In genomic region chr15:90234519-90234988, GRCh38 we compare ENCODE assay signal across 8 cellular contexts. TPM values are rescaled to one million over a fixed set of nuclear protein-coding genes. Genes with fewer than 3 reads are reported as not detected.
DNase-seq lines count a peak whose midpoint lies in the region; ATAC-seq and TF ChIP-seq lines count a peak whose summit lies in the region.

No MANE protein-coding gene starts in this region.

- peak overlapping the region; percentile 79 for H3K4me2 ChIP-seq in neural cell (ENCODE audit: low read length)

- H3K9me2 ChIP-seq in neural cell (ENCODE audit: insufficient read depth, low read length) = no peaks in the 10 kb centered on the region

- H3K27ac Mint-ChIP-seq in CD14-positive monocyte = peak overlapping the region; percentile 79 to 96 (median 93)

- TF ChIP-seq RAD21 in neural cell (conservative IDR thresholded peaks at IDR 0.05) = no peak

- H3F3A ChIP-seq in neural cell (ENCODE audit: insufficient read depth, low read length, poor library complexity, severe bottlenecking) = no peaks in the 10 kb centered on the region

- peak overlapping the region; percentile 94 for H3K4me3 ChIP-seq in LNCaP clone FGC (ENCODE audit: low read depth, low read length)
- H3K4me3 ChIP-seq in coronary artery = peak overlapping the region; percentile 88
- H3K4me3 ChIP-seq in neural cell (ENCODE audit: low read length) = peak overlapping the region; percentile 90

- peaks cover 44% of the 10 kb centered on the region for H3K4me1 Mint-ChIP-seq in CD14-positive monocyte

- H3K27ac ChIP-seq in coronary artery (peak overlapping the region; percentile 64 to 88), neural cell (ENCODE audit: low read length) (peak overlapping the region; percentile 59)

- no peaks in the 10 kb centered on the region for H3K79me2 ChIP-seq in neural cell (replicated peaks; ENCODE audit: insufficient read depth, low read length)

- H3K9ac ChIP-seq in neural cell (ENCODE audit: low read length) = peak overlapping the region; percentile 73

- no peak for ATAC-seq in GM21515 (IDR thresholded peaks at IDR 0.05; ENCODE audit: unreplicated experiment)
- ATAC-seq in GM18909 (IDR thresholded peaks at IDR 0.05; ENCODE audit: poor library complexity, unreplicated experiment) = no peak

- DNase-seq in CD14-positive monocyte (ENCODE audit: low spot score) (no peak), LNCaP clone FGC (ENCODE audit: low read depth) (no peak), coronary artery (ENCODE audit: low spot score) (no peak), NCI-H1048 (lab: John Stamatoyannopoulos, UW) (no peak)
- DNase-seq in central memory CD4-positive, alpha-beta T cell = no peak

- peaks cover 0 to 1% (median 0%) of the 10 kb centered on the region in 3 donors for H3K27me3 Mint-ChIP-seq in CD14-positive monocyte (ENCODE audit: low read depth in 3 of 3)

- H3K4me3 Mint-ChIP-seq in CD14-positive monocyte = peak overlapping the region; percentile 80 to 90

- H3K36me3 Mint-ChIP-seq in CD14-positive monocyte = peaks cover 44 to 57% of the 10 kb centered on the region in 2 donors

- no peaks in the 10 kb centered on the region for H3K27me3 ChIP-seq in neural cell (ENCODE audit: insufficient read depth, low read depth, low read length)

- no peak for TF ChIP-seq EP300 in neural cell (conservative IDR thresholded peaks at IDR 0.05; ENCODE audit: poor library complexity, severe bottlenecking)

- TF ChIP-seq CTCF in CD14-positive monocyte (IDR thresholded peaks at IDR 0.05) (no peak), LNCaP clone FGC (IDR thresholded peaks at IDR 0.05; ENCODE audit: control insufficient read depth, extremely low read depth, insufficient read depth) (no peak), coronary artery (IDR thresholded peaks at IDR 0.05) (no peak), neural cell (IDR thresholded peaks at IDR 0.05; ENCODE audit: poor library complexity, severe bottlenecking) (no peak)

- H3K36me3 ChIP-seq in neural cell (ENCODE audit: insufficient read depth, low read length) = no peaks in the 10 kb centered on the region

- no peaks in the 10 kb centered on the region for H3K9me3 ChIP-seq in neural cell (ENCODE audit: low read length)

- no peaks in the 10 kb centered on the region for H4K20me1 ChIP-seq in neural cell (ENCODE audit: insufficient read depth)

- intact Hi-C loops in CD14-positive monocyte (cut with micrococcal nuclease) = loop anchor here (2.0 to 10.0 kb wide), 4 partner anchors 30 to 660 kb away; partner anchors contain the start of genes NGRN (in 2 of the 2), IQGAP1 (in 1 of the 2) and TICRR (in 1 of the 2)

- H3K9me3 Mint-ChIP-seq in CD14-positive monocyte = peaks cover 0 to 4% (median 0%) of the 10 kb centered on the region in 7 donors

- H2AFZ ChIP-seq in neural cell (ENCODE audit: low read depth, low read length) = peak overlapping the region; percentile 63

TF ChIP-seq in neural cell, 6 proteins besides CTCF, POLR2A, EP300 and RAD21:
- TF ChIP-seq, protein P1, sequence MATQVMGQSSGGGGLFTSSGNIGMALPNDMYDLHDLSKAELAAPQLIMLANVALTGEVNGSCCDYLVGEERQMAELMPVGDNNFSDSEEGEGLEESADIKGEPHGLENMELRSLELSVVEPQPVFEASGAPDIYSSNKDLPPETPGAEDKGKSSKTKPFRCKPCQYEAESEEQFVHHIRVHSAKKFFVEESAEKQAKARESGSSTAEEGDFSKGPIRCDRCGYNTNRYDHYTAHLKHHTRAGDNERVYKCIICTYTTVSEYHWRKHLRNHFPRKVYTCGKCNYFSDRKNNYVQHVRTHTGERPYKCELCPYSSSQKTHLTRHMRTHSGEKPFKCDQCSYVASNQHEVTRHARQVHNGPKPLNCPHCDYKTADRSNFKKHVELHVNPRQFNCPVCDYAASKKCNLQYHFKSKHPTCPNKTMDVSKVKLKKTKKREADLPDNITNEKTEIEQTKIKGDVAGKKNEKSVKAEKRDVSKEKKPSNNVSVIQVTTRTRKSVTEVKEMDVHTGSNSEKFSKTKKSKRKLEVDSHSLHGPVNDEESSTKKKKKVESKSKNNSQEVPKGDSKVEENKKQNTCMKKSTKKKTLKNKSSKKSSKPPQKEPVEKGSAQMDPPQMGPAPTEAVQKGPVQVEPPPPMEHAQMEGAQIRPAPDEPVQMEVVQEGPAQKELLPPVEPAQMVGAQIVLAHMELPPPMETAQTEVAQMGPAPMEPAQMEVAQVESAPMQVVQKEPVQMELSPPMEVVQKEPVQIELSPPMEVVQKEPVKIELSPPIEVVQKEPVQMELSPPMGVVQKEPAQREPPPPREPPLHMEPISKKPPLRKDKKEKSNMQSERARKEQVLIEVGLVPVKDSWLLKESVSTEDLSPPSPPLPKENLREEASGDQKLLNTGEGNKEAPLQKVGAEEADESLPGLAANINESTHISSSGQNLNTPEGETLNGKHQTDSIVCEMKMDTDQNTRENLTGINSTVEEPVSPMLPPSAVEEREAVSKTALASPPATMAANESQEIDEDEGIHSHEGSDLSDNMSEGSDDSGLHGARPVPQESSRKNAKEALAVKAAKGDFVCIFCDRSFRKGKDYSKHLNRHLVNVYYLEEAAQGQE (IDR thresholded peaks at IDR 0.05; ENCODE audit: borderline replicate concordance) = no peak
- TF ChIP-seq TAF1 (IDR thresholded peaks at IDR 0.05; ENCODE audit: low read depth) = no peak
- no peak for TF ChIP-seq MXI1 (conservative IDR thresholded peaks at IDR 0.05; ENCODE audit: poor library complexity, severe bottlenecking)
- TF ChIP-seq EZH2 (IDR thresholded peaks at IDR 0.05; ENCODE audit: borderline replicate concordance, insufficient read depth, low read length, poor library complexity, severe bottlenecking) = no peak
- no peak for TF ChIP-seq POLR2AphosphoS5 (IDR thresholded peaks at IDR 0.05)
- no peak for TF ChIP-seq SMC3 (conservative IDR thresholded peaks at IDR 0.05; ENCODE audit: poor library complexity)

RNA-seq across cellular contexts. Expression of gene GDPGP1, which starts 0.5 kb away (rescaled TPM):
- under 1 TPM; 0.53 to 0.91 TPM for polyA plus RNA-seq in CD14-positive monocyte
- 4.3 and 5.8 TPM in 2 replicates for polyA plus RNA-seq in neural cell
- polyA minus RNA-seq in neural cell = 10.5 and 12.5 TPM in 2 replicates

RNA-seq across cellular contexts. Expression of gene CIB1, which starts 0.8 kb away (rescaled TPM):
- polyA plus RNA-seq in CD14-positive monocyte = 100 to 1,000 TPM; 169 to 197 TPM
- 9.4 and 10.2 TPM in 2 replicates for polyA plus RNA-seq in neural cell
- 1.5 and 2.3 TPM in 2 replicates for polyA minus RNA-seq in neural cell

RNA-seq across cellular contexts. Expression of gene TTLL13, which starts 14.8 kb away (rescaled TPM):
- under 1 TPM in 1 of 2 donors, not detected in 1; 0.08 TPM for polyA plus RNA-seq in CD14-positive monocyte
- polyA plus RNA-seq in neural cell = 0.33 TPM in 1 of 2 replicates, not detected in the other
- not detected in 2 replicates for polyA minus RNA-seq in neural cell

RNA-seq across cellular contexts. Expression of gene NGRN, which starts 30.9 kb away (rescaled TPM):
- 10 to 100 TPM; 18.9 to 20.3 TPM for polyA plus RNA-seq in CD14-positive monocyte
- polyA plus RNA-seq in neural cell = 466 and 494 TPM in 2 replicates
- 264 and 274 TPM in 2 replicates for polyA minus RNA-seq in neural cell

RNA-seq across cellular contexts. Expression of gene SEMA4B, which starts 33.4 kb away (rescaled TPM):
- polyA plus RNA-seq in CD14-positive monocyte (10 to 100 TPM; 13.2 to 22.0 TPM), neural cell (11.0 and 12.1 TPM in 2 replicates)
- 24.4 and 45.3 TPM in 2 replicates for polyA minus RNA-seq in neural cell

Comparison
In these comparisons a context has a peak if more than half of its experiments do, and no peak if none do; other contexts are left out.
1. RNA of gene CIB1, which starts 0.8 kb away (polyA plus RNA-seq): 169 to 197 TPM in CD14-positive monocyte; 9.4 to 10.2 TPM in neural cell; every median in the first group is over 10 times any median in the second.
2. Peak in every context shown above with its lines, with median percentiles within 50 percentile points of each other: H3K4me3 ChIP-seq.